18 cellular contexts compared by ENCODE assay signal in genomic region chr3:183340222-183340621, GRCh38.
"Had no signal": no experiment of that assay in that cellular context is flagged by ENCODE, and none has a peak within 500 bp of the region (broad histone marks: within the 10 kb centered on the region; RNA-seq: fewer than 3 reads in every experiment).

No MANE protein-coding gene starts in this region.

- H3K27me3 ChIP-seq: SJCRH30 had no signal

- H3K27ac Mint-ChIP-seq: T-helper 17 cell had no signal

- DNase-seq: IMR-90, Kasumi-1, MM.1S, NCI-H1092 treated with DMSO at 0.1 percent for 48 hours, NCI-H2081, NCI-H2107, NCI-H2171 treated with DMSO at 0.1 percent for 48 hours, NCI-H446 treated with DMSO at 0.1 percent for 48 hours, NCI-H524 treated with DMSO at 0.1 percent for 48 hours, PC-3, SHP77 treated with DMSO at 0.1 percent for 48 hours, SJCRH30, T-helper 1 cell, T-helper 17 cell had no signal

- H3K9ac ChIP-seq: KMS-11 had no signal

- H3K27me3 Mint-ChIP-seq: T-helper 17 cell had no signal

- H3K4me2 ChIP-seq: KMS-11 had no signal

- ATAC-seq: Panc1, PC-3, Right ventricle myocardium inferior, SK-N-SH treated with all-trans-retinoic acid at 6 μM for 48 hours, T-helper 17 cell had no signal

- H3K4me3 ChIP-seq: SJCRH30 had no signal

- H3K4me1 ChIP-seq: SJCRH30 had no signal

- H3K36me3 ChIP-seq: SJCRH30 had no signal

- H3K9me3 ChIP-seq: SJCRH30 had no signal

- H3K4me3 Mint-ChIP-seq: T-helper 17 cell had no signal

- H3K27ac ChIP-seq: KMS-11, SJCRH30 had no signal
